In the genomic region with DNA sequence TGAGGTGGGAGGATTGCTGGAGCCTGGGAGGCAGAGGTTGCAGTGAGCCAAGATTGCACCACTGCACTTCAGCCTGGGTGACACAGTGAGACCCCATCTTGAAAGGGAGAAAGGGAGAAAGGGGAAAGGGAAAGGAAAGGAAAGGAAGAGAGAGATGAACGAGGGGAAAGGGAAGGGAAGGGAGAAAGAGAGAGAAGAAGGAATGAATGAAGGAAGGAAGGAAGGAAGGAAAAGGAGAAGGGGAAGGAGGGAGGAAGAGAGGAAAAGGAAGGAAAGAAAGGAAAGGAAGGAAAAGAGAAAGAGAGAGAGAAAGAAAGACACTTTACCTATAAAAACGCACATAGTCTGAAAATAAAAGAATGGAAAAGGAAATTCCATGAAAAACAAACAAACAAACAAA, we compare ENCODE assay signal across 32 cellular contexts. TPM values are rescaled to one million over a fixed set of nuclear protein-coding genes. Genes with fewer than 3 reads are reported as not detected.
"Had no signal": no experiment of that assay in that cellular context is flagged by ENCODE, and none has a peak within 500 bp of the region (broad histone marks: within the 10 kb centered on the region; RNA-seq: fewer than 3 reads in every experiment).

No MANE protein-coding gene starts in this region.

- H3K9ac ChIP-seq: neural progenitor cell, parathyroid adenoma had no signal

- H3K79me2 ChIP-seq: parathyroid adenoma had no signal

- H3K9me3 ChIP-seq: testis, thyroid gland had no signal

- H3K4me1 ChIP-seq: left lung, neural progenitor cell, parathyroid adenoma, right atrium auricular region, stomach, testis, thyroid gland, transverse colon, upper lobe of left lung, vagina had no signal

- H3K4me2 ChIP-seq: neural progenitor cell had no signal

- H3K4me3 ChIP-seq: left lung, lung, neural progenitor cell, right atrium auricular region, skin epidermis, stomach, testis, thyroid gland, transverse colon, upper lobe of left lung, vagina had no signal

- H3K27ac Mint-ChIP-seq: immature natural killer cell; mesothelial cell of epicardium; naive B cell; natural killer cell; nephron progenitor cell; neural progenitor cell; stimulated activated naive B cell treated with anti-CD40 and anti-IgM and Interleukin-4, amounts not matched to agents 10 μg/mL and 1 μg/mL and 100 μg/mL, for 72 hours had no signal

- DNase-seq: hypothalamus; immature natural killer cell; kidney; left colon; left lung; mesendoderm; naive B cell; natural killer cell; nephron progenitor cell; occipital lobe; stimulated activated CD4-positive, alpha-beta T cell treated with anti-CD3 and anti-CD28 coated beads, Interleukin-12 subunit alpha, Interleukin-12 subunit beta, amount 100 ng/mL, for 4 hours; stimulated activated CD4-positive, alpha-beta T cell treated with anti-CD3 and anti-CD28 coated beads, Interleukin-15, amount 100 ng/mL, for 24 hours; stimulated activated CD4-positive, alpha-beta T cell treated with anti-CD3 and anti-CD28 coated beads, Interleukin-2, amount 100 ng/mL, for 24 hours; stimulated activated CD4-positive, alpha-beta T cell treated with anti-CD3 and anti-CD28 coated beads, Interleukin-4, amount 100 ng/mL, for 1 hour; stimulated activated naive B cell treated with anti-CD40 and anti-IgM and Interleukin-4, amounts not matched to agents 10 μg/mL and 1 μg/mL and 100 μg/mL, for 72 hours; stimulated activated naive CD8-positive, alpha-beta T cell treated with anti-CD3 and anti-CD28 coated beads, Interleukin-15, Interleukin-2, amounts not matched to agents 100 U/mL and 50 U/mL, for 24 hours; stomach; testis; thyroid gland; transverse colon; upper lobe of left lung had no signal

- H3K27me3 ChIP-seq: left lung, neural progenitor cell, neutrophil, right atrium auricular region, stomach, testis, thyroid gland, transverse colon, upper lobe of left lung, vagina had no signal

- FAIRE-seq: islet of Langerhans, kidney had no signal

- H3K4me1 Mint-ChIP-seq: immature natural killer cell; mesothelial cell of epicardium; naive B cell; natural killer cell; nephron progenitor cell; neural progenitor cell; stimulated activated naive B cell treated with anti-CD40 and anti-IgM and Interleukin-4, amounts not matched to agents 10 μg/mL and 1 μg/mL and 100 μg/mL, for 72 hours had no signal

- H3K27ac ChIP-seq: left lung, neural progenitor cell, neutrophil, parathyroid adenoma, right atrium auricular region, skin epidermis, stomach, testis, thyroid gland, transverse colon, upper lobe of left lung, vagina had no signal

- H2AFZ ChIP-seq: neural progenitor cell, parathyroid adenoma had no signal

- H3K27me3 Mint-ChIP-seq: naive B cell; stimulated activated naive B cell treated with anti-CD40 and anti-IgM and Interleukin-4, amounts not matched to agents 10 μg/mL and 1 μg/mL and 100 μg/mL, for 72 hours had no signal

- H3K36me3 ChIP-seq: left lung, neutrophil, right atrium auricular region, thyroid gland, upper lobe of left lung, vagina had no signal

- ATAC-seq: left colon; left lung; natural killer cell; sciatic nerve; stimulated activated naive B cell treated with anti-CD40 and anti-IgM and Interleukin-4, amounts not matched to agents 10 μg/mL and 1 μg/mL and 100 μg/mL, for 72 hours; stimulated activated naive CD8-positive, alpha-beta T cell treated with anti-CD3 and anti-CD28 coated beads, Interleukin-15, Interleukin-2, amounts not matched to agents 100 U/mL and 50 U/mL, for 24 hours had no signal

- H3K4me3 Mint-ChIP-seq: immature natural killer cell; mesothelial cell of epicardium; naive B cell; natural killer cell; nephron progenitor cell; neural progenitor cell; stimulated activated naive B cell treated with anti-CD40 and anti-IgM and Interleukin-4, amounts not matched to agents 10 μg/mL and 1 μg/mL and 100 μg/mL, for 72 hours had no signal

RNA-seq across cellular contexts. Expression of gene ZNF695, which starts 18.0 kb away (rescaled TPM):
- total RNA-seq: lower leg skin had no signal
- polyA plus RNA-seq: immature natural killer cell had no signal
